Comparison of ENCODE assay signal across 17 cellular contexts in the genomic region with DNA sequence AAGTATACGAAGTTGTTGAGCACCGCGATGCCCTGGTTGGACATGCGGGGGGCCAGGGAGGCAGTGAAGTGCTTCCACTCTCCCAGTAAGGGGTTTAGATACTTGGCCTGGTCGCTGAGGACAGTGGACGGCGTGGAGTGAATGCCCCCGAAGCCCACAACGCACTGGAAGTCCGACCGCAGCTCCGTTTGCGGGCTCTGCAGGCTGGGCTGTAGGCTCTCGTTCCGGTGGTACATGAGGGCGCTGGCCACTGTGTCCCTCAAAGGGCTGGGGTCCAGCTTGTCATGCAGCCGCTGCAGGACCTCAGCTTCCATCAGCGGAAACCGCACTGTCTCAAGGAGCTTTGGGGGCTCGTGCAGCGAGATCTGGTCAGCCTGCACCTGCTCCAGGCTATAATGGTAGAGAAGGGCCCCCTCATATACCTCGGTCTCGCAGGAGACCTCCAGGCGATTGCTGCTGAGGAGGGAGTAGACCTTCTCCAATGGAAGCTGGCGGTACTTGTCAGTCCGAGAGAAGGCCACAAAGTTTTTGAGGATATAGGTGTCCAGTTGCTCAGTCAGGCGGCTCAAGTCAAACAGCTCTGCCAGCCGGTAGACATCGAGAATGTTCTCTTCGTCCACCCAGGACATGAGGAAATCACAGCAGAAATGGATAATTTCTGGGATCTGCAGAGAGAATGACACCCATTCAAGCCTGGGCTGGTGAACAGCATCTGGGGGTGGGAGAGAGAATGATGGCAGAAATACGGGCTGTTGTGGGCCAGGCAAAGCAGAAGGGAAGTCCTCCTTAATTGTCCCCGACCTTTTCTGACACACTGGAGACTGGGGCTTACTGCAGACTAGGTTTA. TPM values are rescaled to one million over a fixed set of nuclear protein-coding genes. Genes with fewer than 3 reads are reported as not detected.
A peak's percentile ranks its signal among the peaks of the same experiment; 100 is the strongest.
DNase-seq lines count a peak whose midpoint lies in the region; ATAC-seq and TF ChIP-seq lines count a peak whose summit lies in the region.
"Had no signal": no experiment of that assay in that cellular context is flagged by ENCODE, and none has a peak within 500 bp of the region (broad histone marks: within the 10 kb centered on the region; RNA-seq: fewer than 3 reads in every experiment).

No MANE protein-coding gene starts in this region.

- H2AFZ ChIP-seq in osteoblast (ENCODE audit: low read length), result no peak overlapping the region
- H2AFZ ChIP-seq: hepatocyte had no signal

- H3K27me3 Mint-ChIP-seq in activated CD4-positive, alpha-beta T cell treated with anti-CD3 and anti-CD28 coated beads, Interleukin-2, amount 10 ng/mL, durations not matched to agents 24 days and 14 days, result no peaks in the 10 kb centered on the region
- H3K27me3 Mint-ChIP-seq in CD4-positive, alpha-beta memory T cell, result no peaks in the 10 kb centered on the region
- no peaks in the 10 kb centered on the region for H3K27me3 Mint-ChIP-seq in activated T-helper 2 cell treated with anti-CD3 and anti-CD28 coated beads, Interferon-gamma antibody, Interleukin-2, Interleukin-4, amounts not matched to agents 10 μg/mL and 5 μg/mL and 100 μg/mL, durations not matched to agents 14 hours and 24 hours and 36 hours (ENCODE audit: low read depth)
- no peaks in the 10 kb centered on the region for H3K27me3 Mint-ChIP-seq in naive B cell
- H3K27me3 Mint-ChIP-seq: brain had no signal

- H3K9me3 ChIP-seq in CD4-positive, alpha-beta memory T cell (ENCODE audit: control insufficient read depth in 1 of 2, low read length in 2 of 2), result no peaks in the 10 kb centered on the region
- H3K9me3 ChIP-seq in osteoblast (ENCODE audit: low read depth, low read length), result no peaks in the 10 kb centered on the region
- H3K9me3 ChIP-seq: A549 had no signal

- H3K27me3 ChIP-seq in CD4-positive, alpha-beta memory T cell (ENCODE audit: insufficient read depth, low read length), result no peaks in the 10 kb centered on the region
- no peaks in the 10 kb centered on the region for H3K27me3 ChIP-seq in osteoblast (ENCODE audit: insufficient read depth, low read length)
- H3K27me3 ChIP-seq: hepatocyte had no signal

- H3K27ac ChIP-seq in CD4-positive, alpha-beta memory T cell (ENCODE audit: low read depth, low read length), result peak overlapping the region; percentile 65
- H3K27ac ChIP-seq in osteoblast (ENCODE audit: low read depth, low read length), result no peak overlapping the region
- H3K27ac ChIP-seq: A549, hepatocyte had no signal

- ATAC-seq in naive B cell (ENCODE audit: low read depth in 2 of 2), result no peak
- ATAC-seq: A549 had no signal

- no peak for TF ChIP-seq CTCF in osteoblast (IDR thresholded peaks at IDR 0.05; ENCODE audit: extremely low read depth, low read depth, low read length)

- H3K4me1 ChIP-seq in CD4-positive, alpha-beta memory T cell (ENCODE audit: insufficient read depth, low read length), result peaks cover 63% of the 10 kb centered on the region
- no peaks in the 10 kb centered on the region for H3K4me1 ChIP-seq in osteoblast (ENCODE audit: insufficient read depth, low read length)
- H3K4me1 ChIP-seq: A549 had no signal

- H3K36me3 ChIP-seq in CD4-positive, alpha-beta memory T cell (ENCODE audit: insufficient read depth, low read length), result no peaks in the 10 kb centered on the region
- peaks cover 47% of the 10 kb centered on the region for H3K36me3 ChIP-seq in osteoblast (ENCODE audit: insufficient read depth, low read length)

- H4K20me1 ChIP-seq in osteoblast (ENCODE audit: insufficient read depth, low read length), result peaks cover 5% of the 10 kb centered on the region

- CTCF ChIA-PET in CD4-positive, alpha-beta memory T cell (lab: Charles Lee; ENCODE audit: partially characterized antibody), result interaction anchor here (0.6 to 4.4 kb wide), 11 partner anchors 11 to 107 kb away, joined by 3 to 33 read pairs (median 8); a partner anchor contains a TSS

- POLR2A ChIA-PET in CD4-positive, alpha-beta memory T cell (lab: Charles Lee; ENCODE audit: partially characterized antibody), result interaction anchor here (0.6 to 3.8 kb wide), 22 partner anchors 10 to 236 kb away, joined by 3 to 93 read pairs (median 12); a partner anchor contains a TSS

- H3K36me3 Mint-ChIP-seq in activated CD4-positive, alpha-beta T cell treated with anti-CD3 and anti-CD28 coated beads, Interleukin-2, amount 10 ng/mL, durations not matched to agents 24 days and 14 days (ENCODE audit: low read depth), result peaks cover 22% of the 10 kb centered on the region
- H3K36me3 Mint-ChIP-seq in CD4-positive, alpha-beta memory T cell, result peaks cover 21 to 24% of the 10 kb centered on the region in 2 donors
- H3K36me3 Mint-ChIP-seq in activated T-helper 2 cell treated with anti-CD3 and anti-CD28 coated beads, Interferon-gamma antibody, Interleukin-2, Interleukin-4, amounts not matched to agents 10 μg/mL and 5 μg/mL and 100 μg/mL, durations not matched to agents 14 hours and 24 hours and 36 hours (ENCODE audit: low read depth), result peaks cover 54% of the 10 kb centered on the region
- peaks cover 10% of the 10 kb centered on the region in 2 donors for H3K36me3 Mint-ChIP-seq in naive B cell

- intact Hi-C loops in activated CD4-positive, alpha-beta T cell treated with anti-CD3 and anti-CD28 coated beads, Interleukin-2, amount 10 ng/mL, durations not matched to agents 24 days and 14 days (cut with micrococcal nuclease), result loop anchor here (2.0 kb wide), 1 partner anchor 32 kb away; no protein-coding TSS in a partner anchor
- intact Hi-C loops in CD4-positive, alpha-beta memory T cell (cut with micrococcal nuclease), result loop anchor here (1.0 kb wide), 3 partner anchors 9 to 104 kb away; no protein-coding TSS in a partner anchor
- intact Hi-C loops in activated T-helper 2 cell treated with anti-CD3 and anti-CD28 coated beads, Interferon-gamma antibody, Interleukin-2, Interleukin-4, amounts not matched to agents 10 μg/mL and 5 μg/mL and 100 μg/mL, durations not matched to agents 14 hours and 24 hours and 36 hours (cut with micrococcal nuclease), result loop anchor here (1.0 to 5.0 kb wide), 2 partner anchors 9 to 32 kb away; a partner anchor contains a TSS

- no peak overlapping the region for H3K4me2 ChIP-seq in osteoblast (ENCODE audit: insufficient read depth, low read length)
- H3K4me2 ChIP-seq: A549, hepatocyte had no signal

- no peaks in the 10 kb centered on the region for H3K9me3 Mint-ChIP-seq in activated CD4-positive, alpha-beta T cell treated with anti-CD3 and anti-CD28 coated beads, Interleukin-2, amount 10 ng/mL, durations not matched to agents 24 days and 14 days
- H3K9me3 Mint-ChIP-seq in CD4-positive, alpha-beta memory T cell, result peaks cover 0 to 5% (median 0%) of the 10 kb centered on the region in 8 donors
- no peaks in the 10 kb centered on the region for H3K9me3 Mint-ChIP-seq in activated T-helper 2 cell treated with anti-CD3 and anti-CD28 coated beads, Interferon-gamma antibody, Interleukin-2, Interleukin-4, amounts not matched to agents 10 μg/mL and 5 μg/mL and 100 μg/mL, durations not matched to agents 14 hours and 24 hours and 36 hours
- no peaks in the 10 kb centered on the region for H3K9me3 Mint-ChIP-seq in naive B cell
- H3K9me3 Mint-ChIP-seq: brain had no signal

- no peak for DNase-seq in activated CD4-positive, alpha-beta T cell treated with anti-CD3 and anti-CD28 coated beads, Interleukin-2, amount 10 ng/mL, durations not matched to agents 24 days and 14 days
- DNase-seq in activated CD4-positive, alpha-beta T cell treated with anti-CD3 and anti-CD28 coated beads, Interleukin-2, amount 50 U/mL, for 4 hours, result no peak
- no peak for DNase-seq in CD4-positive, alpha-beta memory T cell
- no peak for DNase-seq in activated T-helper 2 cell treated with anti-CD3 and anti-CD28 coated beads, Interferon-gamma antibody, Interleukin-2, Interleukin-4, amounts not matched to agents 10 μg/mL and 5 μg/mL and 100 μg/mL, durations not matched to agents 14 hours and 24 hours and 36 hours (ENCODE audit: low spot score)
- no peak for DNase-seq in naive B cell
- no peak for DNase-seq in stimulated activated naive CD4-positive, alpha-beta T cell treated with Interleukin-2 at 50 U/mL for 16 hours (lab: John Stamatoyannopoulos, UW)
- DNase-seq in osteoblast (ENCODE audit: insufficient read length, low spot score, missing footprints), result no peak
- DNase-seq in GDM1 (lab: John Stamatoyannopoulos, UW), result no peak
- DNase-seq: C1 segment of cervical spinal cord, islet precursor cell, NCI-H1436, NCI-H2171, NCI-H526 treated with DMSO at 0.1 percent for 48 hours had no signal

- peak overlapping the region; percentile 18 for H3K4me3 Mint-ChIP-seq in activated CD4-positive, alpha-beta T cell treated with anti-CD3 and anti-CD28 coated beads, Interleukin-2, amount 10 ng/mL, durations not matched to agents 24 days and 14 days
- peak overlapping the region; percentile 70 to 89 (median 80) for H3K4me3 Mint-ChIP-seq in CD4-positive, alpha-beta memory T cell
- no peak overlapping the region for H3K4me3 Mint-ChIP-seq in activated T-helper 2 cell treated with anti-CD3 and anti-CD28 coated beads, Interferon-gamma antibody, Interleukin-2, Interleukin-4, amounts not matched to agents 10 μg/mL and 5 μg/mL and 100 μg/mL, durations not matched to agents 14 hours and 24 hours and 36 hours (ENCODE audit: low read depth)
- H3K4me3 Mint-ChIP-seq in naive B cell, result peak overlapping the region in 4 of 8 donors; percentile 20 to 91 (median 67)
- H3K4me3 Mint-ChIP-seq: brain had no signal

- H3K4me1 Mint-ChIP-seq in activated CD4-positive, alpha-beta T cell treated with anti-CD3 and anti-CD28 coated beads, Interleukin-2, amount 10 ng/mL, durations not matched to agents 24 days and 14 days, result peaks cover 41% of the 10 kb centered on the region
- peaks cover 49 to 76% (median 60%) of the 10 kb centered on the region in 4 donors for H3K4me1 Mint-ChIP-seq in CD4-positive, alpha-beta memory T cell
- peaks cover 44% of the 10 kb centered on the region for H3K4me1 Mint-ChIP-seq in activated T-helper 2 cell treated with anti-CD3 and anti-CD28 coated beads, Interferon-gamma antibody, Interleukin-2, Interleukin-4, amounts not matched to agents 10 μg/mL and 5 μg/mL and 100 μg/mL, durations not matched to agents 14 hours and 24 hours and 36 hours (ENCODE audit: low read depth)
- peaks cover 36 to 54% (median 39%) of the 10 kb centered on the region in 3 donors for H3K4me1 Mint-ChIP-seq in naive B cell

- peak overlapping the region; percentile 95 for H3K27ac Mint-ChIP-seq in activated CD4-positive, alpha-beta T cell treated with anti-CD3 and anti-CD28 coated beads, Interleukin-2, amount 10 ng/mL, durations not matched to agents 24 days and 14 days
- peak overlapping the region; percentile 94 to 99 (median 97) for H3K27ac Mint-ChIP-seq in CD4-positive, alpha-beta memory T cell
- H3K27ac Mint-ChIP-seq in activated T-helper 2 cell treated with anti-CD3 and anti-CD28 coated beads, Interferon-gamma antibody, Interleukin-2, Interleukin-4, amounts not matched to agents 10 μg/mL and 5 μg/mL and 100 μg/mL, durations not matched to agents 14 hours and 24 hours and 36 hours, result peak overlapping the region; percentile 95
- H3K27ac Mint-ChIP-seq in naive B cell, result peak overlapping the region; percentile 47 to 98 (median 76)

- peak overlapping the region in 1 of 2 donors; percentile 54 for H3K4me3 ChIP-seq in CD4-positive, alpha-beta memory T cell (ENCODE audit: low read length in 2 of 2)
- H3K4me3 ChIP-seq in osteoblast (ENCODE audit: insufficient read depth, low read length), result no peak overlapping the region
- H3K4me3 ChIP-seq: A549, GM12878, hepatocyte had no signal

- H3K79me2 ChIP-seq in osteoblast (ENCODE audit: insufficient read depth, low read length), result no peaks in the 10 kb centered on the region
- H3K79me2 ChIP-seq: hepatocyte had no signal

RNA-seq across cellular contexts. Expression of a gene that starts 27.5 kb away (rescaled TPM):
- total RNA-seq in activated CD4-positive, alpha-beta T cell treated with anti-CD3 and anti-CD28 coated beads, Interleukin-2, amount 10 ng/mL, durations not matched to agents 24 days and 14 days, result 0.16 and 0.33 TPM in 2 replicates
- total RNA-seq in CD4-positive, alpha-beta memory T cell, result 1 to 10 TPM; 2.6 to 2.7 TPM
- polyA plus RNA-seq in CD4-positive, alpha-beta memory T cell, result 1 to 10 TPM in 1 of 2 donors, under 1 TPM in 1; 0.12 to 1.1 TPM
- 0.55 and 0.62 TPM in 2 replicates for total RNA-seq in activated T-helper 2 cell treated with anti-CD3 and anti-CD28 coated beads, Interferon-gamma antibody, Interleukin-2, Interleukin-4, amounts not matched to agents 10 μg/mL and 5 μg/mL and 100 μg/mL, durations not matched to agents 14 hours and 24 hours and 36 hours
- under 1 TPM in 4 of 6 donors, not detected in 2; 0.25 to 0.64 (median 0.36) TPM for polyA plus RNA-seq in naive B cell (ENCODE audit: low read depth in 6 of 6)
- 18.3 and 23.9 TPM in 2 replicates for total RNA-seq in osteoblast

RNA-seq across cellular contexts. Expression of a gene that starts 30.5 kb away (rescaled TPM):
- 16.9 and 17.7 TPM in 2 replicates for total RNA-seq in activated CD4-positive, alpha-beta T cell treated with anti-CD3 and anti-CD28 coated beads, Interleukin-2, amount 10 ng/mL, durations not matched to agents 24 days and 14 days
- total RNA-seq in CD4-positive, alpha-beta memory T cell, result 10 to 100 TPM; 60.2 to 63.1 TPM
- polyA plus RNA-seq in CD4-positive, alpha-beta memory T cell, result 10 to 100 TPM; 19.4 to 23.9 TPM
- total RNA-seq in activated T-helper 2 cell treated with anti-CD3 and anti-CD28 coated beads, Interferon-gamma antibody, Interleukin-2, Interleukin-4, amounts not matched to agents 10 μg/mL and 5 μg/mL and 100 μg/mL, durations not matched to agents 14 hours and 24 hours and 36 hours, result 34.0 and 38.0 TPM in 2 replicates
- polyA plus RNA-seq in naive B cell (ENCODE audit: low read depth in 6 of 6), result 10 to 100 TPM in 5 of 6 donors, 1 to 10 TPM in 1; 4.7 to 24.3 (median 15.9) TPM
- 36.9 and 46.6 TPM in 2 replicates for total RNA-seq in osteoblast

RNA-seq across cellular contexts. Expression of a gene that starts 42.3 kb away (rescaled TPM):
- 113 and 117 TPM in 2 replicates for total RNA-seq in activated CD4-positive, alpha-beta T cell treated with anti-CD3 and anti-CD28 coated beads, Interleukin-2, amount 10 ng/mL, durations not matched to agents 24 days and 14 days
- total RNA-seq in CD4-positive, alpha-beta memory T cell, result 100 to 1,000 TPM; 225 to 237 TPM
- polyA plus RNA-seq in CD4-positive, alpha-beta memory T cell, result 10 to 100 TPM; 15.6 to 86.8 TPM
- total RNA-seq in activated T-helper 2 cell treated with anti-CD3 and anti-CD28 coated beads, Interferon-gamma antibody, Interleukin-2, Interleukin-4, amounts not matched to agents 10 μg/mL and 5 μg/mL and 100 μg/mL, durations not matched to agents 14 hours and 24 hours and 36 hours, result 123 and 129 TPM in 2 replicates
- polyA plus RNA-seq in naive B cell (ENCODE audit: low read depth in 6 of 6), result 10 to 100 TPM in 5 of 6 donors, 1 to 10 TPM in 1; 7.3 to 41.8 (median 17.1) TPM
- 36.9 and 49.8 TPM in 2 replicates for total RNA-seq in osteoblast
